ENCODE assay signal across 8 cellular contexts in genomic region chr18:48663931-48664847, GRCh38.
A peak's percentile ranks its signal among the peaks of the same experiment; 100 is the strongest.
DNase-seq lines count a peak whose midpoint lies in the region; ATAC-seq and TF ChIP-seq lines count a peak whose summit lies in the region.

No MANE protein-coding gene starts in this region.

- peak; percentile 91 for TF ChIP-seq CTCF in LNCAP (IDR thresholded peaks at IDR 0.05)
- peak; percentile 93 for TF ChIP-seq CTCF in WI38 (IDR thresholded peaks at IDR 0.05; ENCODE audit: low read depth, low read length)

- peak; percentile 80 for ATAC-seq in left lobe of liver
- ATAC-seq in HG03095 (IDR thresholded peaks at IDR 0.05; ENCODE audit: unreplicated experiment): no peak

- DNase-seq in Daoy (ENCODE audit: low read depth) (peak; percentile 59), left lobe of liver (ENCODE audit: low spot score) (peak; percentile 80), NCI-H446 treated with DMSO at 0.1 percent for 48 hours (lab: John Stamatoyannopoulos, UW) (no peak)
- peak; percentile 12 for DNase-seq in central memory CD4-positive, alpha-beta T cell
- peak; percentile 52 for DNase-seq in stimulated activated CD4-positive, alpha-beta T cell treated with anti-CD3 and anti-CD28 coated beads, Interleukin-4, amount 100 ng/mL, for 1 hour

- H3K4me3 ChIP-seq in WI38 (ENCODE audit: low read depth, low read length): no peak overlapping the region
